Comparison of ENCODE assay signal across 15 cellular contexts in the genomic region with DNA sequence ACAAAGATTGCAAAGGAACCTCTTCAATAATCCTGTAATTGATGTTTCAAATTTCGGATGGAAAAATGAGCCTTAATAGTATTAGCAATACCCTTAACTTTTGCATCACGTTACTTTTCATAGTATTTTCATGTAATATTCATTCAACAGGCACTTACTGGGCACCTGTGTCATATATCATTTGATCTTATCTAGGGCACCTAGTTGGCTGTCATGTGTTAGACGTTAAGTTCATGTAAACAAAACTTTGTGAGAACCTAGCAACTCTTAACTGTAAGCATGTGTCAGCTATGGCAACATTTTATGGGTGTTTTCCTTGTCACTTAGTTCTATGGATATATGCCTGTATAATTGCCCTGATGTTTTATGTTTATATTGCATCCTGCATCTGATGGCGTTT. TPM values are rescaled to one million over a fixed set of nuclear protein-coding genes. Genes with fewer than 3 reads are reported as not detected.
A peak's percentile ranks its signal among the peaks of the same experiment; 100 is the strongest.
DNase-seq lines count a peak whose midpoint lies in the region; ATAC-seq and TF ChIP-seq lines count a peak whose summit lies in the region.
"Had no signal": no experiment of that assay in that cellular context is flagged by ENCODE, and none has a peak within 500 bp of the region (broad histone marks: within the 10 kb centered on the region; RNA-seq: fewer than 3 reads in every experiment).

No MANE protein-coding gene starts in this region.

- CTCF ChIA-PET in SK-N-SH (lab: Yijun Ruan, JAX): no interaction called here
- CTCF ChIA-PET in activated naive CD4-positive, alpha-beta T cell treated with anti-CD3 and anti-CD28 coated beads, Interleukin-2, amount 10 ng/mL, durations not matched to agents 7 days and 5 days (lab: Charles Lee): interaction anchor here (0.6 kb wide), 1 partner anchor 222 kb away, joined by 3 read pairs; no protein-coding TSS in a partner anchor

- H3K9ac ChIP-seq in HUES48 (ENCODE audit: low read depth, low read length): peak overlapping the region; percentile 77; the same call in 1 of the 2 replicates
- peak overlapping the region in 1 of 2 donors; percentile 57 for H3K9ac ChIP-seq in duodenal mucosa (ENCODE audit: low read depth in 1 of 2, low read length in 2 of 2)
- peak overlapping the region; percentile 87 for H3K9ac ChIP-seq in smooth muscle cell (ENCODE audit: low read depth)
- H3K9ac ChIP-seq in SK-N-SH: no peak overlapping the region

- TF ChIP-seq EP300 in SK-N-SH (IDR thresholded peaks at IDR 0.05; ENCODE audit: borderline replicate concordance in 1 of 2, low read depth in 1 of 2, low read length in 1 of 2): no peak

- TF ChIP-seq CTCF in smooth muscle cell (IDR thresholded peaks at IDR 0.05; ENCODE audit: borderline replicate concordance, insufficient read depth, poor library complexity, severe bottlenecking) (no peak), SK-N-SH (IDR thresholded peaks at IDR 0.05) (no peak)

- intact Hi-C loops in left colon (cut with DNase I, micrococcal nuclease): no loop called here

- 64% methylated on average over 4 of the region's 4 CpGs for WGBS in smooth muscle cell (ENCODE audit: low lambda C conversion rate)
- 71% methylated on average over 4 of the region's 4 CpGs for WGBS in SK-N-SH (ENCODE audit: low lambda C conversion rate)

- H3K27ac Mint-ChIP-seq in activated naive CD4-positive, alpha-beta T cell treated with anti-CD3 and anti-CD28 coated beads, Interleukin-2, amount 10 ng/mL, durations not matched to agents 7 days and 5 days: no peak overlapping the region
- H3K27ac Mint-ChIP-seq: effector memory CD8-positive, alpha-beta T cell had no signal

- no peaks in the 10 kb centered on the region for H3K36me3 ChIP-seq in HUES48 (ENCODE audit: control insufficient read depth, insufficient read depth, low read length)
- H3K36me3 ChIP-seq in duodenal mucosa (ENCODE audit: control insufficient read depth in 1 of 2, insufficient read depth in 2 of 2, low read length in 2 of 2): no peaks in the 10 kb centered on the region
- no peaks in the 10 kb centered on the region for H3K36me3 ChIP-seq in smooth muscle cell (ENCODE audit: low read depth)
- no peaks in the 10 kb centered on the region for H3K36me3 ChIP-seq in SK-N-SH (replicated peaks in 1 of 2; ENCODE audit: control insufficient read depth in 1 of 2, insufficient read depth in 2 of 2, low read length in 1 of 2)
- H3K36me3 ChIP-seq: brain microvascular endothelial cell had no signal

- H2AFZ ChIP-seq in smooth muscle cell (ENCODE audit: low read depth): no peak overlapping the region
- H2AFZ ChIP-seq in SK-N-SH (ENCODE audit: low read depth): no peak overlapping the region

- H3K27me3 Mint-ChIP-seq in activated naive CD4-positive, alpha-beta T cell treated with anti-CD3 and anti-CD28 coated beads, Interleukin-2, amount 10 ng/mL, durations not matched to agents 7 days and 5 days: peaks cover 44% of the 10 kb centered on the region

- POLR2A ChIA-PET in SK-N-SH (lab: Yijun Ruan, JAX): no interaction called here

- no peaks in the 10 kb centered on the region for H3K9me2 ChIP-seq in SK-N-SH

- ATAC-seq in left colon: peak; percentile 80
- ATAC-seq in left lobe of liver: no peak
- ATAC-seq: effector memory CD8-positive, alpha-beta T cell; HepG2 had no signal

- H3K4me1 Mint-ChIP-seq in activated naive CD4-positive, alpha-beta T cell treated with anti-CD3 and anti-CD28 coated beads, Interleukin-2, amount 10 ng/mL, durations not matched to agents 7 days and 5 days: peaks cover 4% of the 10 kb centered on the region

- no peak overlapping the region for H3K4me3 Mint-ChIP-seq in activated naive CD4-positive, alpha-beta T cell treated with anti-CD3 and anti-CD28 coated beads, Interleukin-2, amount 10 ng/mL, durations not matched to agents 7 days and 5 days
- H3K4me3 Mint-ChIP-seq: effector memory CD8-positive, alpha-beta T cell had no signal

- no peaks in the 10 kb centered on the region for H3K9me3 ChIP-seq in HUES48 (ENCODE audit: control insufficient read depth, insufficient read depth, low read length)
- no peaks in the 10 kb centered on the region for H3K9me3 ChIP-seq in duodenal mucosa (ENCODE audit: control insufficient read depth in 1 of 2, low read length in 2 of 2)
- H3K9me3 ChIP-seq in smooth muscle cell (replicated peaks; ENCODE audit: low read depth): no peaks in the 10 kb centered on the region
- no peaks in the 10 kb centered on the region for H3K9me3 ChIP-seq in SK-N-SH

- H4K20me1 ChIP-seq in smooth muscle cell (ENCODE audit: low read depth): no peaks in the 10 kb centered on the region
- H4K20me1 ChIP-seq in SK-N-SH (ENCODE audit: insufficient read depth): no peaks in the 10 kb centered on the region

- peaks cover 9% of the 10 kb centered on the region for H3K79me2 ChIP-seq in smooth muscle cell (ENCODE audit: low read depth)
- H3K79me2 ChIP-seq in SK-N-SH (ENCODE audit: insufficient read depth): no peaks in the 10 kb centered on the region

- peaks cover 12% of the 10 kb centered on the region for H3K4me1 ChIP-seq in HUES48 (ENCODE audit: control insufficient read depth, insufficient read depth, low read length)
- peaks cover 0 to 3% of the 10 kb centered on the region in 2 donors for H3K4me1 ChIP-seq in duodenal mucosa (ENCODE audit: control insufficient read depth in 1 of 2, insufficient read depth in 2 of 2, low read length in 2 of 2)
- peaks cover 4% of the 10 kb centered on the region for H3K4me1 ChIP-seq in smooth muscle cell (ENCODE audit: low read depth)
- H3K4me1 ChIP-seq in SK-N-SH (ENCODE audit: control insufficient read depth in 1 of 2, insufficient read depth in 2 of 2, low read depth in 1 of 2, low read length in 1 of 2): no peaks in the 10 kb centered on the region

- no peaks in the 10 kb centered on the region for H3F3A ChIP-seq in smooth muscle cell (ENCODE audit: low read depth)
- no peaks in the 10 kb centered on the region for H3F3A ChIP-seq in SK-N-SH (replicated peaks; ENCODE audit: insufficient read depth)

- no peak for TF ChIP-seq RAD21 in SK-N-SH (IDR thresholded peaks at IDR 0.05; ENCODE audit: low read length)

- H3K9me3 Mint-ChIP-seq in activated naive CD4-positive, alpha-beta T cell treated with anti-CD3 and anti-CD28 coated beads, Interleukin-2, amount 10 ng/mL, durations not matched to agents 7 days and 5 days: no peaks in the 10 kb centered on the region
- H3K9me3 Mint-ChIP-seq: effector memory CD8-positive, alpha-beta T cell had no signal

- H3K4me2 ChIP-seq in smooth muscle cell (peak overlapping the region; percentile 88), SK-N-SH (no peak overlapping the region)

- no peaks in the 10 kb centered on the region for H3K27me3 ChIP-seq in HUES48 (ENCODE audit: control insufficient read depth, insufficient read depth, low read length)
- peaks cover 0 to 4% of the 10 kb centered on the region in 2 donors for H3K27me3 ChIP-seq in duodenal mucosa (ENCODE audit: control insufficient read depth in 1 of 2, insufficient read depth in 2 of 2, low read length in 2 of 2)
- H3K27me3 ChIP-seq in smooth muscle cell (ENCODE audit: low read depth): no peaks in the 10 kb centered on the region
- H3K27me3 ChIP-seq in SK-N-SH (ENCODE audit: insufficient read depth): no peaks in the 10 kb centered on the region
- H3K27me3 ChIP-seq: brain microvascular endothelial cell had no signal

- DNase-seq in left colon (no peak), smooth muscle cell (lab: John Stamatoyannopoulos, UW; ENCODE audit: unreplicated experiment) (no peak), SHP77 (lab: John Stamatoyannopoulos, UW) (no peak), SK-N-SH (no peak), left lobe of liver (ENCODE audit: low spot score) (no peak)
- no peak for DNase-seq in activated naive CD4-positive, alpha-beta T cell treated with anti-CD3 and anti-CD28 coated beads, Interleukin-2, amount 10 ng/mL, durations not matched to agents 7 days and 5 days
- DNase-seq: activated CD4-positive, CD25-positive, alpha-beta regulatory T cell treated with anti-CD3 and anti-CD28 coated beads, Interleukin-2, amount 50 U/mL, for 72 hours; activated CD8-positive, alpha-beta memory T cell treated with anti-CD3 and anti-CD28 coated beads, Interleukin-2, amount 50 U/mL, for 4 hours; activated naive CD4-positive, alpha-beta T cell; effector memory CD8-positive, alpha-beta T cell; T-helper 2 cell had no signal

- no peaks in the 10 kb centered on the region for H3K36me3 Mint-ChIP-seq in activated naive CD4-positive, alpha-beta T cell treated with anti-CD3 and anti-CD28 coated beads, Interleukin-2, amount 10 ng/mL, durations not matched to agents 7 days and 5 days

- H3K27ac ChIP-seq in HUES48 (ENCODE audit: low read depth, low read length): no peak overlapping the region
- H3K27ac ChIP-seq in duodenal mucosa (ENCODE audit: low read depth, low read length): no peak overlapping the region
- H3K27ac ChIP-seq in smooth muscle cell (ENCODE audit: low read depth): peak overlapping the region; percentile 87
- no peak overlapping the region for H3K27ac ChIP-seq in SK-N-SH (ENCODE audit: low read depth in 2 of 2, low read length in 1 of 2)
- H3K27ac ChIP-seq: brain microvascular endothelial cell had no signal

- H3K4me3 ChIP-seq in HUES48 (ENCODE audit: low read depth, low read length) (peak overlapping the region; percentile 74), duodenal mucosa (ENCODE audit: low read depth in 1 of 2, low read length in 2 of 2) (peak overlapping the region; percentile 63 to 68), smooth muscle cell (peak overlapping the region; percentile 63), SK-N-SH (ENCODE audit: low read depth in 2 of 2, low read length in 1 of 2) (no peak overlapping the region)

TF ChIP-seq in SK-N-SH, 30 proteins besides CTCF, POLR2A, EP300 and RAD21 (continues in another document):
- TF ChIP-seq, protein P1, sequence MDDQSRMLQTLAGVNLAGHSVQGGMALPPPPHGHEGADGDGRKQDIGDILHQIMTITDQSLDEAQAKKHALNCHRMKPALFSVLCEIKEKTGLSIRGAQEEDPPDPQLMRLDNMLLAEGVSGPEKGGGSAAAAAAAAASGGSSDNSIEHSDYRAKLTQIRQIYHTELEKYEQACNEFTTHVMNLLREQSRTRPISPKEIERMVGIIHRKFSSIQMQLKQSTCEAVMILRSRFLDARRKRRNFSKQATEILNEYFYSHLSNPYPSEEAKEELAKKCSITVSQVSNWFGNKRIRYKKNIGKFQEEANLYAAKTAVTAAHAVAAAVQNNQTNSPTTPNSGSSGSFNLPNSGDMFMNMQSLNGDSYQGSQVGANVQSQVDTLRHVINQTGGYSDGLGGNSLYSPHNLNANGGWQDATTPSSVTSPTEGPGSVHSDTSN (IDR thresholded peaks at IDR 0.05): no peak
- TF ChIP-seq SMC3 (IDR thresholded peaks at IDR 0.05; ENCODE audit: low read depth, low read length) (no peak), YY1 (IDR thresholded peaks at IDR 0.05; ENCODE audit: low read depth) (no peak)

RNA-seq across cellular contexts. Expression of a gene that starts 0.8 kb away (rescaled TPM):
- total RNA-seq in left colon (10 to 100 TPM; 30.7 to 55.0 TPM), smooth muscle cell (120 TPM in 2 replicates), left lobe of liver (0.30 TPM)
- polyA plus RNA-seq in smooth muscle cell (35.1 and 117 TPM in 2 replicates), SK-N-SH (2012; rRNA removed) (0.15 and 0.16 TPM in 2 replicates)
- polyA plus RNA-seq in SK-N-SH (2012; cell fraction: cytosol; rRNA removed): 0.04 and 0.07 TPM in 2 replicates
- polyA plus RNA-seq in SK-N-SH (2012; cell fraction: nucleus; rRNA removed): 0.23 and 0.48 TPM in 2 replicates
- total RNA-seq: HepG2 had no signal

Comparison
In these comparisons a context has a peak if more than half of its experiments do, and no peak if none do; other contexts are left out.
1. H3K4me3 ChIP-seq: peak in HUES48 (single experiment), duodenal mucosa (2 of 2) and smooth muscle cell (single experiment); none in SK-N-SH (0 of 2).
2. RNA of a gene that starts 0.8 kb away (total RNA-seq): 120 TPM in smooth muscle cell and 30.7 to 55.0 TPM in left colon; 0.30 TPM in left lobe of liver (single experiment); every median in the first group is over 10 times any median in the second.